In genomic region chr6:167892835-167893234, GRCh38 we compare ENCODE assay signal across 1 cellular context.
TF ChIP-seq lines count a peak whose summit lies in the region.

No MANE protein-coding gene starts in this region.

TF ChIP-seq in HCT116, 20 proteins besides CTCF, POLR2A, EP300 and RAD21 (continued from another document):
- TF ChIP-seq REST (IDR thresholded peaks at IDR 0.05; ENCODE audit: low read depth) (no peak), CEBPB (IDR thresholded peaks at IDR 0.05; ENCODE audit: low read depth) (no peak), FOSL1 (IDR thresholded peaks at IDR 0.05; ENCODE audit: low read depth) (no peak), CBX3 (IDR thresholded peaks at IDR 0.05; ENCODE audit: low read depth) (no peak), JUND (IDR thresholded peaks at IDR 0.05) (no peak)
